Comparison of ENCODE assay signal across 14 cellular contexts in the genomic region with DNA sequence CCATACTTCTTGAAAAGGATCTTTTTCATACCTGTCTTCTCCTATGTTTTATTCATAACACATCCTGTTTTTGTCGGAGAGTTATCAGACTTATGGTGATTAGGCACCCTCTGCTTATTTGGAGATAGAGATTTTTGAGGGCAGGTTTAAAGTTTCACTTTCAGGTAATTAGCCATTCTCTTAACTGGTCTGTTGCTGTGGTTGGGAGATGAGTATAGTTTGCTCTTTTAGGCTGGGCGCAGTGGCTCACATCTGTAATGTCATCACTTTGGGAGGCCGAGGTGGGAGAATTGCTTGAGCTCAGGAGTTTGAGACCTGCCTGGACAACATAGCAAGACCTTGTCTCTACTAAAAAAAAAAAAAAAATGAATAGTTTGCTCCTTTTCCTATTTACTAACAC. TPM values are rescaled to one million over a fixed set of nuclear protein-coding genes. Genes with fewer than 3 reads are reported as not detected.
DNase-seq lines count a peak whose midpoint lies in the region; ATAC-seq and TF ChIP-seq lines count a peak whose summit lies in the region.
"Had no signal": no experiment of that assay in that cellular context is flagged by ENCODE, and none has a peak within 500 bp of the region (broad histone marks: within the 10 kb centered on the region; RNA-seq: fewer than 3 reads in every experiment).

No MANE protein-coding gene starts in this region.

- peak; percentile 81 for ATAC-seq in HG02678 (IDR thresholded peaks at IDR 0.05; ENCODE audit: unreplicated experiment)
- no peak for ATAC-seq in T-cell (replicated peaks in 1 of 4)
- ATAC-seq in stimulated activated naive CD8-positive, alpha-beta T cell treated with anti-CD3 and anti-CD28 coated beads, Interleukin-15, Interleukin-2, amounts not matched to agents 100 U/mL and 50 U/mL, for 24 hours, result peak; percentile 68
- no peak for ATAC-seq in HG02840 (IDR thresholded peaks at IDR 0.05; ENCODE audit: low FRiP score, unreplicated experiment)
- ATAC-seq in esophagus mucosa, result no peak

- no peaks in the 10 kb centered on the region for H3K27me3 Mint-ChIP-seq in activated naive CD4-positive, alpha-beta T cell treated with anti-CD3 and anti-CD28 coated beads, Interleukin-2, amount 10 ng/mL, durations not matched to agents 7 days and 5 days
- no peaks in the 10 kb centered on the region for H3K27me3 Mint-ChIP-seq in T-cell
- no peaks in the 10 kb centered on the region for H3K27me3 Mint-ChIP-seq in type B pancreatic cell

- CTCF ChIA-PET in activated naive CD4-positive, alpha-beta T cell treated with anti-CD3 and anti-CD28 coated beads, Interleukin-2, amount 10 ng/mL, durations not matched to agents 7 days and 5 days (lab: Charles Lee), result no interaction called here
- CTCF ChIA-PET in T-cell (lab: Charles Lee), result interaction anchor here in 1 of 2 donors (0.7 kb wide), 1 partner anchor 132 kb away, joined by 3 read pairs; no protein-coding TSS in a partner anchor

- peak overlapping the region; percentile 60 for H3K27ac Mint-ChIP-seq in activated naive CD4-positive, alpha-beta T cell treated with anti-CD3 and anti-CD28 coated beads, Interleukin-2, amount 10 ng/mL, durations not matched to agents 7 days and 5 days
- H3K27ac Mint-ChIP-seq in T-cell (peak overlapping the region; percentile 12 to 37), type B pancreatic cell (no peak overlapping the region)

- H3K4me3 Mint-ChIP-seq in activated naive CD4-positive, alpha-beta T cell treated with anti-CD3 and anti-CD28 coated beads, Interleukin-2, amount 10 ng/mL, durations not matched to agents 7 days and 5 days, result no peak overlapping the region
- H3K4me3 Mint-ChIP-seq in T-cell, result no peak overlapping the region
- no peak overlapping the region for H3K4me3 Mint-ChIP-seq in type B pancreatic cell

- peaks cover 18% of the 10 kb centered on the region for H3K4me1 Mint-ChIP-seq in activated naive CD4-positive, alpha-beta T cell treated with anti-CD3 and anti-CD28 coated beads, Interleukin-2, amount 10 ng/mL, durations not matched to agents 7 days and 5 days
- H3K4me1 Mint-ChIP-seq in T-cell (peaks cover 0 to 15% (median 6%) of the 10 kb centered on the region in 3 donors), type B pancreatic cell (ENCODE audit: unreplicated experiment) (no peaks in the 10 kb centered on the region)

- no peak for TF ChIP-seq CTCF in type B pancreatic cell (conservative IDR thresholded peaks at IDR 0.05)

- DNase-seq in activated naive CD4-positive, alpha-beta T cell treated with anti-CD3 and anti-CD28 coated beads, Interleukin-2, amount 10 ng/mL, durations not matched to agents 7 days and 5 days, result no peak
- no peak for DNase-seq in activated naive CD4-positive, alpha-beta T cell (lab: John Stamatoyannopoulos, UW)
- DNase-seq in T-cell (no peak), type B pancreatic cell (ENCODE audit: extremely low spot score, unreplicated experiment) (no peak)
- DNase-seq in stimulated activated naive CD8-positive, alpha-beta T cell treated with anti-CD3 and anti-CD28 coated beads, Interleukin-15, Interleukin-2, amounts not matched to agents 100 U/mL and 50 U/mL, for 24 hours, result no peak
- DNase-seq: Calu3; esophagus squamous epithelium; NK-92 treated with Interleukin-12 subunit alpha and Interleukin-12 subunit beta, amount 100 ng/mL, for 24 hours; spleen had no signal

- peaks cover 54% of the 10 kb centered on the region for H3K36me3 Mint-ChIP-seq in activated naive CD4-positive, alpha-beta T cell treated with anti-CD3 and anti-CD28 coated beads, Interleukin-2, amount 10 ng/mL, durations not matched to agents 7 days and 5 days
- peaks cover 46% of the 10 kb centered on the region for H3K36me3 Mint-ChIP-seq in T-cell
- peaks cover 26% of the 10 kb centered on the region for H3K36me3 Mint-ChIP-seq in type B pancreatic cell

- no peaks in the 10 kb centered on the region for H3K9me3 Mint-ChIP-seq in activated naive CD4-positive, alpha-beta T cell treated with anti-CD3 and anti-CD28 coated beads, Interleukin-2, amount 10 ng/mL, durations not matched to agents 7 days and 5 days
- H3K9me3 Mint-ChIP-seq in T-cell (no peaks in the 10 kb centered on the region), type B pancreatic cell (no peaks in the 10 kb centered on the region)

- POLR2A ChIA-PET in T-cell (lab: Charles Lee), result no interaction called here

RNA-seq across cellular contexts. Expression of a gene that starts 25.3 kb away (rescaled TPM):
- 10 to 100 TPM in 3 of 5 donors, not detected in 2; 11.6 to 18.6 (median 16.0) TPM for total RNA-seq in T-cell
- 2.7 and 23.0 TPM in 2 replicates for total RNA-seq in type B pancreatic cell (ENCODE audit: low replicate concordance)
- total RNA-seq in esophagus mucosa, result 0.84 TPM
- total RNA-seq: Calu3, dermis microvascular lymphatic vessel endothelial cell, esophagus squamous epithelium, SJSA1 had no signal

RNA-seq across cellular contexts. Expression of a gene that starts 26.7 kb away (rescaled TPM):
- total RNA-seq in T-cell (10 to 100 TPM; 48.0 to 68.0 (median 62.1) TPM), type B pancreatic cell (ENCODE audit: low replicate concordance) (43.3 and 62.5 TPM in 2 replicates), esophagus mucosa (28.2 TPM)

RNA-seq across cellular contexts. Expression of a gene that starts 30.9 kb away (rescaled TPM):
- total RNA-seq in T-cell, result 10 to 100 TPM; 45.3 to 77.9 (median 62.4) TPM
- 58.8 and 66.6 TPM in 2 replicates for total RNA-seq in type B pancreatic cell (ENCODE audit: low replicate concordance)
- 23.7 TPM for total RNA-seq in esophagus mucosa

RNA-seq across cellular contexts. Expression of a gene that starts 40.2 kb away (rescaled TPM):
- total RNA-seq in T-cell (10 to 100 TPM in 3 of 5 donors, 1 to 10 TPM in 2; 8.4 to 17.1 (median 16.2) TPM), type B pancreatic cell (ENCODE audit: low replicate concordance) (16.7 and 19.8 TPM in 2 replicates), esophagus mucosa (7.9 TPM)

RNA-seq across cellular contexts. Expression of a gene that starts 47.2 kb away (rescaled TPM):
- 10 to 100 TPM; 49.9 to 74.6 (median 64.3) TPM for total RNA-seq in T-cell
- 70.2 and 78.8 TPM in 2 replicates for total RNA-seq in type B pancreatic cell (ENCODE audit: low replicate concordance)
- total RNA-seq in esophagus mucosa, result 95.2 TPM

Comparison
In these comparisons a context has a peak if more than half of its experiments do, and no peak if none do; other contexts are left out.
1. ATAC-seq: peak in HG02678 (single experiment) and stimulated activated naive CD8-positive, alpha-beta T cell treated with anti-CD3 and anti-CD28 coated beads, Interleukin-15, Interleukin-2, amounts not matched to agents 100 U/mL and 50 U/mL, for 24 hours (single experiment); none in T-cell (0 of 4), HG02840 (single experiment) and esophagus mucosa (single experiment).